Comparison of ENCODE assay signal across 18 cellular contexts in the genomic region with DNA sequence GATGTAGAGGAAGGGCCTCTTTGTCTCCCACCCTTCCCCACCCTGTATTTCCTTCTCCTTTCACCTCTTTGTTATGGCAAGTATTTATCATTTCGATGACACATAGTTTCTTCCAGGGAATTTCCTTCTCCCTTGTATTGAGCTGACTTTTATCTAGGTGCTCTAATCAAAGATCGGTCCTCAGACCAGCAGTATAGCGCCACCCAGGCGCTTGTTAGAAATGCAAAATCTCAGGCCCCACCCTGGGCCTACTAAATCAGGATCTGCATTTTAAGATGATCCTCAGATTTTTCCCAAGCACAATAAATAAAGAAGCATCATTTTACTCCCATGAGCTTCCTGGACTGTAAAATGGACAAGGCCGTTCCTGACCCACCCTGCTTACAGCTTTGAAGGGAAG.
"Had no signal": no experiment of that assay in that cellular context is flagged by ENCODE, and none has a peak within 500 bp of the region (broad histone marks: within the 10 kb centered on the region; RNA-seq: fewer than 3 reads in every experiment).

No MANE protein-coding gene starts in this region.

- H3K9me3 ChIP-seq: SK-N-SH had no signal

- DNase-seq: Karpas-422, KG1, MM.1S, NCI-H1092 treated with DMSO at 0.1 percent for 48 hours, NCI-H1436, NCI-H187, NCI-H2029, NCI-H2081 treated with DMSO at 0.1 percent for 48 hours, NCI-H2171, NCI-H226, NCI-H446, NCI-H510A, NCI-H524 treated with DMSO at 0.1 percent for 48 hours, NCI-H69, NCI-H774, SHP77, SK-N-SH had no signal

- H3K4me2 ChIP-seq: SK-N-SH had no signal

- H3K27ac ChIP-seq: RWPE1 had no signal

- H3K9me2 ChIP-seq: SK-N-SH had no signal

- H3K9ac ChIP-seq: SK-N-SH had no signal
